Comparison of ENCODE assay signal across 8 cellular contexts in the genomic region with DNA sequence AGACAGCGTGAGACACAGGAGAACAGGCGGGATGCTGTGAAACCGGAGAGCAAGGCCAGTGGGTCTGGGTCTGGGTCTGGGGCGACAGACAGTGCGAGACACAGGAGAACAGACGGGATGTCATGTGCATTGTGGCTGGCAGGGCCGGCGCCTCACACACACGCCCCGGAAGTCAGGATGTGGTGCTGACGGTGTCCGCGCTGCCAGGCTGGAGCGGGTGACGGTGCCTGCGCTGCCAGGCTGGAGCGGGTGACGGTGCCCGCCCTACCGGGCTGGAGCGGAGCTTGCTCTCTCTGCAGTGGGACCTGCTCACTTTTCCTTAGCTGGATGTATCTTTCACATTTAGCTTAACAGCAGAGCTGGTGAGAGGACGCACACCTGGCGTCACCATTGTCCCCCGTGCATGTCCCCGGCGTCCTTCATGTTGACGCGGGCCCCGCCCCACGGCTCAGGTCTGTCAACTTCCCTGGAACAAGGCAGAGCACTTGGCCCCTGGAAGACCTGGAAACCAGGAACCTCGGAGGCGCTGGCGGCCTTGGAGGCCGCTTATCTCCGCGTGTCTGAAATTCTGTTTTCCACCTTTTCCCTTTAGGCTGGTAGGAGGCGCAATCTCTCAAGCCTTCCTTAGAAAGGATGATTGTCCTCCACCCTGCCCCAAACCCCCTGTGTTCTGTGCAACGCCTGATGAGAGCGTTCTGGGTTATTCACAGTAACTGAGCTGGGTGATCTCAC. TPM values are rescaled to one million over a fixed set of nuclear protein-coding genes. Genes with fewer than 3 reads are reported as not detected.
DNase-seq lines count a peak whose midpoint lies in the region; ATAC-seq and TF ChIP-seq lines count a peak whose summit lies in the region.

No MANE protein-coding gene starts in this region.

- no peak overlapping the region for H2BK12ac ChIP-seq in H9 (ENCODE audit: insufficient read length, low read depth, low read length)

- no peak overlapping the region for H3K9ac ChIP-seq in H9 (ENCODE audit: extremely low read depth, insufficient read length, low read length)
- no peak overlapping the region for H3K9ac ChIP-seq in PC-3 (ENCODE audit: low read length)

- no peaks in the 10 kb centered on the region for H3K79me1 ChIP-seq in H9 (ENCODE audit: insufficient read depth, low read depth, low read length, poor library complexity, severe bottlenecking)

- WGBS in H9 (ENCODE audit: extremely low coverage, insufficient read length, low lambda C conversion rate) = no CpG with 5 or more reads among the region's 39 CpGs

- no peaks in the 10 kb centered on the region for H3K9me2 ChIP-seq in PC-3 (replicated peaks; ENCODE audit: low read length)

- no peak overlapping the region for H3K27ac ChIP-seq in H9 (ENCODE audit: insufficient read length, low read depth, low read length)
- H3K27ac ChIP-seq in PC-3 (ENCODE audit: low read length) = no peak overlapping the region

- no TSS peak for BruUV-seq in PC-3 (replicated peaks; lab: Mats Ljungman, UMichigan)

- H3K18ac ChIP-seq in H9 (ENCODE audit: insufficient read length, low read depth, low read length) = no peak overlapping the region

- ATAC-seq in GM21423 (IDR thresholded peaks at IDR 0.05; ENCODE audit: unreplicated experiment) (no peak), PC-3 (no peak; the same call in 1 of the 2 replicates)

- H4K5ac ChIP-seq in H9 (ENCODE audit: insufficient read length, low read depth, low read length) = no peak overlapping the region

- no peak overlapping the region for H3K4me2 ChIP-seq in H9 (ENCODE audit: insufficient read depth, insufficient read length, low read length)
- no peak overlapping the region for H3K4me2 ChIP-seq in PC-3 (ENCODE audit: low read length)

- H3K27me3 ChIP-seq in H9 (ENCODE audit: insufficient read depth, low read length) = no peaks in the 10 kb centered on the region
- no peaks in the 10 kb centered on the region for H3K27me3 ChIP-seq in PC-3 (ENCODE audit: low read length)

- CTCF ChIA-PET in activated CD4-positive, alpha-beta memory T cell treated with anti-CD3 and anti-CD28 coated beads for 36 hours (lab: Charles Lee) = no interaction called here
- CTCF ChIA-PET in PC-3 (lab: Charles Lee) = no interaction called here

- H3K4ac ChIP-seq in H9 (ENCODE audit: low read depth, low read length) = no peak overlapping the region

- no peak for TF ChIP-seq CTCF in H9 (conservative IDR thresholded peaks at IDR 0.05)
- no peak for TF ChIP-seq CTCF in endothelial cell (IDR thresholded peaks at IDR 0.05; ENCODE audit: unreplicated experiment)
- no peak for TF ChIP-seq CTCF in PC-3 (conservative IDR thresholded peaks at IDR 0.05; ENCODE audit: low read depth, low read length)

- H3K27ac Mint-ChIP-seq in H9 = peak overlapping the region; percentile 71 to 94 (median 81)
- peak overlapping the region; percentile 93 for H3K27ac Mint-ChIP-seq in activated CD4-positive, alpha-beta memory T cell treated with anti-CD3 and anti-CD28 coated beads for 36 hours
- peak overlapping the region; percentile 13 for H3K27ac Mint-ChIP-seq in endothelial cell (ENCODE audit: unreplicated experiment)

- peaks cover 4% of the 10 kb centered on the region for H4K20me1 ChIP-seq in H9 (ENCODE audit: control insufficient read depth, insufficient read depth, insufficient read length)
- H4K20me1 ChIP-seq in PC-3 (ENCODE audit: low read length) = no peaks in the 10 kb centered on the region

- H3K4me3 ChIP-seq in PC-3 (ENCODE audit: low read length) = no peak overlapping the region

- H2BK15ac ChIP-seq in H9 (ENCODE audit: low read depth, low read length) = no peak overlapping the region

- peaks cover 23 to 42% (median 35%) of the 10 kb centered on the region in 3 experiments for H3K36me3 Mint-ChIP-seq in H9 (ENCODE audit: insufficient read depth in 1 of 3, low read depth in 3 of 3)
- H3K36me3 Mint-ChIP-seq in activated CD4-positive, alpha-beta memory T cell treated with anti-CD3 and anti-CD28 coated beads for 36 hours = peaks cover 4% of the 10 kb centered on the region
- H3K36me3 Mint-ChIP-seq in endothelial cell (ENCODE audit: low read depth, unreplicated experiment) = peaks cover 44% of the 10 kb centered on the region

- H3K4me1 ChIP-seq in H9 (ENCODE audit: insufficient read depth, low read length) (no peaks in the 10 kb centered on the region), PC-3 (ENCODE audit: insufficient read depth, low read length) (peaks cover 24% of the 10 kb centered on the region)

- no peak overlapping the region for H4K8ac ChIP-seq in H9 (replicated peaks; ENCODE audit: insufficient read length, low read depth, low read length)

- no peak overlapping the region for H3K23ac ChIP-seq in H9 (ENCODE audit: insufficient read length, low read depth, low read length)

- POLR2A ChIA-PET in activated CD4-positive, alpha-beta memory T cell treated with anti-CD3 and anti-CD28 coated beads for 36 hours (lab: Charles Lee) = no interaction called here
- POLR2A ChIA-PET in PC-3 (lab: Charles Lee; ENCODE audit: unreplicated experiment) = interaction anchor here (0.5 kb wide), 1 partner anchor 196 kb away, joined by 3 read pairs; a partner anchor contains a TSS

- no peak overlapping the region for H4K91ac ChIP-seq in H9 (ENCODE audit: insufficient read length, low read depth, low read length)

- H3K14ac ChIP-seq in H9 (ENCODE audit: insufficient read depth, low read length) = no peak overlapping the region; the same call in 1 of the 2 replicates

- H3F3A ChIP-seq in PC-3 (ENCODE audit: low read length, unreplicated experiment) = no peaks in the 10 kb centered on the region

- H3K56ac ChIP-seq in H9 (ENCODE audit: insufficient read length, low read depth, low read length) = no peak overlapping the region

- H3K36me3 ChIP-seq in PC-3 (ENCODE audit: low read depth, low read length) = no peaks in the 10 kb centered on the region

- H3K4me1 Mint-ChIP-seq in H9 = peaks cover 9 to 24% of the 10 kb centered on the region in 2 experiments
- H3K4me1 Mint-ChIP-seq in activated CD4-positive, alpha-beta memory T cell treated with anti-CD3 and anti-CD28 coated beads for 36 hours (ENCODE audit: low read depth) = peaks cover 77% of the 10 kb centered on the region
- H3K4me1 Mint-ChIP-seq in endothelial cell (ENCODE audit: unreplicated experiment) = peaks cover 34% of the 10 kb centered on the region

- no peak overlapping the region for H2BK20ac ChIP-seq in H9 (ENCODE audit: low read depth, low read length, poor library complexity, severe bottlenecking)

- no peaks in the 10 kb centered on the region for H3K9me3 ChIP-seq in H9 (ENCODE audit: control insufficient read depth, low read depth, low read length)
- no peaks in the 10 kb centered on the region for H3K9me3 ChIP-seq in PC-3 (ENCODE audit: low read length)

- H3K23me2 ChIP-seq in H9 (ENCODE audit: insufficient read length, low read depth, low read length, poor library complexity, severe bottlenecking) = no peaks in the 10 kb centered on the region

- H3K27me3 Mint-ChIP-seq in H9 (ENCODE audit: low read depth) (no peaks in the 10 kb centered on the region), endothelial cell (ENCODE audit: unreplicated experiment) (peaks cover 15% of the 10 kb centered on the region)
- no peaks in the 10 kb centered on the region for H3K27me3 Mint-ChIP-seq in activated CD4-positive, alpha-beta memory T cell treated with anti-CD3 and anti-CD28 coated beads for 36 hours

- H2AFZ ChIP-seq in H9 (ENCODE audit: low read length) = no peak overlapping the region
- no peak overlapping the region for H2AFZ ChIP-seq in PC-3 (ENCODE audit: low read length)

- H3K4me3 Mint-ChIP-seq in H9 (no peak overlapping the region), endothelial cell (ENCODE audit: unreplicated experiment) (no peak overlapping the region)
- H3K4me3 Mint-ChIP-seq in activated CD4-positive, alpha-beta memory T cell treated with anti-CD3 and anti-CD28 coated beads for 36 hours = peak overlapping the region; percentile 73

- DNase-seq in H9 = no peak
- DNase-seq in activated CD4-positive, alpha-beta memory T cell treated with anti-CD3 and anti-CD28 coated beads for 36 hours = peak; percentile 89
- DNase-seq in endothelial cell (ENCODE audit: low spot score) = no peak
- DNase-seq in stimulated activated CD4-positive, alpha-beta T cell treated with anti-CD3 and anti-CD28 coated beads, TNF-alpha, amount 100 ng/mL, for 4 hours (ENCODE audit: low read depth in 3 of 3) = peak in 2 of 3 experiments; percentile 47 to 51
- no peak for DNase-seq in retina
- no peak for DNase-seq in PC-3
- no peak for DNase-seq in cerebellar nuclear complex (lab: John Stamatoyannopoulos, UW)

- no peak overlapping the region for H2BK5ac ChIP-seq in H9 (ENCODE audit: insufficient read length, low read length)

- intact Hi-C loops in activated CD4-positive, alpha-beta memory T cell treated with anti-CD3 and anti-CD28 coated beads for 36 hours (cut with micrococcal nuclease) = loop anchor here (1.0 to 10.0 kb wide), 2 partner anchors 19 to 172 kb away; no protein-coding TSS in a partner anchor
- intact Hi-C loops in PC-3 (cut with micrococcal nuclease) = no loop called here

- H3K79me2 ChIP-seq in H9 (ENCODE audit: insufficient read depth, low read length) (no peaks in the 10 kb centered on the region; the same call in 1 of the 2 replicates), PC-3 (ENCODE audit: low read length) (peaks cover 10% of the 10 kb centered on the region)

- H3K9me3 Mint-ChIP-seq in H9 (0 out of 5 replicates have a peak, but pooled peaks cover 0 to 3% of the 10 kb centered on the region in 2 experiments), endothelial cell (ENCODE audit: unreplicated experiment) (no peaks in the 10 kb centered on the region)
- H3K9me3 Mint-ChIP-seq in activated CD4-positive, alpha-beta memory T cell treated with anti-CD3 and anti-CD28 coated beads for 36 hours = no peaks in the 10 kb centered on the region

- no peak overlapping the region for H2AK5ac ChIP-seq in H9 (ENCODE audit: insufficient read length, low read length)

- H3T11ph ChIP-seq in H9 (ENCODE audit: low read length) = no peak overlapping the region

- no peak overlapping the region for H2BK120ac ChIP-seq in H9 (ENCODE audit: low read depth, low read length, poor library complexity, severe bottlenecking)

RNA-seq across cellular contexts. Expression of a gene that starts 43.1 kb away (rescaled TPM):
- 0.09 TPM in 1 of 2 replicates, not detected in the other for total RNA-seq in H9 (2021)
- not detected for total RNA-seq in activated CD4-positive, alpha-beta memory T cell treated with anti-CD3 and anti-CD28 coated beads for 36 hours
- total RNA-seq in endothelial cell (ENCODE audit: unreplicated experiment) = 0.31 TPM
- not detected in 2 replicates for total RNA-seq in PC-3 (2014; rRNA removed)

Comparison
In these comparisons a context has a peak if more than half of its experiments do, and no peak if none do; other contexts are left out.
1. DNase-seq: peak in activated CD4-positive, alpha-beta memory T cell treated with anti-CD3 and anti-CD28 coated beads for 36 hours (single experiment) and stimulated activated CD4-positive, alpha-beta T cell treated with anti-CD3 and anti-CD28 coated beads, TNF-alpha, amount 100 ng/mL, for 4 hours (2 of 3); none in H9 (single experiment), endothelial cell (single experiment), retina (single experiment), PC-3 (single experiment) and cerebellar nuclear complex (0 of 2).
2. H3K27ac Mint-ChIP-seq: peak in every context shown above with its lines; median percentile 93 in activated CD4-positive, alpha-beta memory T cell treated with anti-CD3 and anti-CD28 coated beads for 36 hours; 81 in H9; 13 in endothelial cell.